ENCODE assay signal across 28 cellular contexts in genomic region chr3:109161487-109162108, GRCh38. TPM values are rescaled to one million over a fixed set of nuclear protein-coding genes. Genes with fewer than 3 reads are reported as not detected.
DNase-seq lines count a peak whose midpoint lies in the region; ATAC-seq and TF ChIP-seq lines count a peak whose summit lies in the region.
"Had no signal": no experiment of that assay in that cellular context is flagged by ENCODE, and none has a peak within 500 bp of the region (broad histone marks: within the 10 kb centered on the region; RNA-seq: fewer than 3 reads in every experiment).

No MANE protein-coding gene starts in this region.

- no peak for TF ChIP-seq POLR2A in right lobe of liver (IDR thresholded peaks at IDR 0.05)

- H3K4me1 ChIP-seq in right lobe of liver, result peaks cover 0 to 13% (median 4%) of the 10 kb centered on the region in 4 donors

- ATAC-seq in right lobe of liver, result peak; percentile 85 to 92 (median 91)
- ATAC-seq in GM18519 (IDR thresholded peaks at IDR 0.05; ENCODE audit: low FRiP score, unreplicated experiment), result no peak
- no peak for ATAC-seq in HG02870 (IDR thresholded peaks at IDR 0.05; ENCODE audit: unreplicated experiment)
- no peak for ATAC-seq in GM19351 (IDR thresholded peaks at IDR 0.05; ENCODE audit: unreplicated experiment)
- no peak for ATAC-seq in GM18517 (IDR thresholded peaks at IDR 0.05; ENCODE audit: unreplicated experiment)
- ATAC-seq: CD8-positive, alpha-beta T cell; GM12878; Panc1 had no signal

- no peaks in the 10 kb centered on the region for H3K9me3 ChIP-seq in right lobe of liver

- no peak for TF ChIP-seq CTCF in right lobe of liver (IDR thresholded peaks at IDR 0.05)

- intact Hi-C loops in right lobe of liver (cut with DNase I), result no loop called here

- H3K27ac ChIP-seq in right lobe of liver, result peak overlapping the region; percentile 33 to 66 (median 57)
- H3K27ac ChIP-seq: C4-2B, KMS-11, SK-N-MC had no signal

- H3K27me3 ChIP-seq in right lobe of liver, result no peaks in the 10 kb centered on the region

- H3K4me3 ChIP-seq in right lobe of liver, result peak overlapping the region in 1 of 3 donors; percentile 0
- H3K4me3 ChIP-seq: GM12878, SK-N-MC had no signal

- no peaks in the 10 kb centered on the region for H3K36me3 ChIP-seq in right lobe of liver

- 18% methylated on average over 2 of the region's 2 CpGs for WGBS in right lobe of liver (ENCODE audit: insufficient coverage, low coverage, low lambda C conversion rate, missing lambda C conversion rate)

- peak; percentile 55 for DNase-seq in HT-29 (ENCODE audit: low spot score)
- peak; percentile 77 for DNase-seq in kidney glomerular epithelial cell (lab: John Stamatoyannopoulos, UW)
- DNase-seq in right lobe of liver, result no peak
- DNase-seq: Calu3; CD8-positive, alpha-beta T cell; DMS153; NCI-H1048; NCI-H1417; NCI-H1694; NCI-H2081; NCI-H2227 treated with DMSO at 0.1 percent for 48 hours; NCI-H526 treated with DMSO at 0.1 percent for 48 hours; SHP77 treated with DMSO at 0.1 percent for 48 hours had no signal

RNA-seq across cellular contexts. Expression of gene C3orf85, which starts 25.1 kb away (rescaled TPM):
- total RNA-seq in HT-29 (2014; rRNA removed; shearing (Covaris generic)), result 0.46 TPM in 1 of 2 replicates, not detected in the other
- total RNA-seq in right lobe of liver, result 10 to 100 TPM in 3 of 6 experiments, 1 to 10 TPM in 3; 3.3 to 12.6 (median 9.5) TPM
- total RNA-seq: B cell; Calu3; CD8-positive, alpha-beta T cell; Daoy; G401; GM12878; NCI-H460; OCI-LY7; T-helper 1 cell treated with Interleukin-12 subunit alpha and Interleukin-12 subunit beta and Interleukin-4 antibody, amounts not matched to agents 30 ng/mL and 1 ng/mL, for 36 hours had no signal

RNA-seq across cellular contexts. Expression of gene MORC1, which starts 43.7 kb away (rescaled TPM):
- not detected in 2 replicates for total RNA-seq in HT-29 (2014; rRNA removed; shearing (Covaris generic))
- total RNA-seq in right lobe of liver, result under 1 TPM in 4 of 6 experiments, not detected in 2; 0.07 to 0.16 (median 0.14) TPM
- total RNA-seq: B cell; Calu3; CD8-positive, alpha-beta T cell; Daoy; G401; GM12878; NCI-H460; OCI-LY7; T-helper 1 cell treated with Interleukin-12 subunit alpha and Interleukin-12 subunit beta and Interleukin-4 antibody, amounts not matched to agents 30 ng/mL and 1 ng/mL, for 36 hours had no signal

Comparison
In these comparisons a context has a peak if more than half of its experiments do, and no peak if none do; other contexts are left out.
1. DNase-seq: peak in HT-29 (single experiment) and kidney glomerular epithelial cell (single experiment); none in right lobe of liver (0 of 3).
2. ATAC-seq: peak in right lobe of liver (4 of 4); none in GM18519 (single experiment), HG02870 (single experiment), GM19351 (single experiment) and GM18517 (single experiment).